14 cellular contexts compared by ENCODE assay signal in the genomic region with DNA sequence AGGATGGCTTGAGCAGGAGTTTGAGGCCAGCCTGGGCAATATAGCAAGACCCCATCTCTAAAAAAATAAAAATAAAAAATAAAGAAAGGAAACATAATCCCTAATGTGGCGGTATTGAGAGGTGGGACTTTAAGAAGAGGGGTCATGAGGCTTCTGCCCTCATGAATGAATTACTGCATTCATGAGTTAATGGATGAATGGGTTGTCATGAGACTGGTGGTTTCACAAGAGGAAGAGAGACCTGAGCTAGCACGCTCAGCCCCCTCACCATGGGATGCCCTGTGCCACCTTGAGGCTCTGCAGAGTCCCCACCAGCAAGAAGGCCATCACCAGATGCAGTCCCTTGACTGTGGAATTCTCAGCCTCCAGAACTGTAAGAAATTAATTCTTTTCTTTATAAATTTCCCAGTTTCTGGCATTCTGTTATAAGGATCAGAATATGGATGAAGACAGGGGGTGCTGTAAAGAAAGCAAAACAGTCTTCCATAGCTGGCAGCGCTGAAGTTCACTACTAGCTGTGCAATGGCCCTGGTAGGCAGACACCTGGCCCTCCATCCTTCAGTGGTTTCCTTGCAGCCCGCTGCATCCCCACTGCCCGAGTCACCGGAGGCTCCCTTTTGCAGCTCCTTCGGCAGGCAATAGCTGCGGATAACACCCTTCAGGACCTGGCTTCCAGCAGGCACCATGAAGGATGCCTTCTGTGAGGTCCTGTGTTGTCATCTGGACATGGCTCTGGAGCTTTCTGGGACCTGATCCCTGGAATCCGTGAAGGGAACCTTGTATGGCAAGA. TPM values are rescaled to one million over a fixed set of nuclear protein-coding genes. Genes with fewer than 3 reads are reported as not detected.
A peak's percentile ranks its signal among the peaks of the same experiment; 100 is the strongest.
DNase-seq lines count a peak whose midpoint lies in the region; ATAC-seq, FAIRE-seq and TF ChIP-seq lines count a peak whose summit lies in the region.
"Had no signal": no experiment of that assay in that cellular context is flagged by ENCODE, and none has a peak within 500 bp of the region (broad histone marks: within the 10 kb centered on the region; RNA-seq: fewer than 3 reads in every experiment).

No MANE protein-coding gene starts in this region.

- POLR2A ChIA-PET in HEK293 (lab: Yijun Ruan, JAX) = no interaction called here
- POLR2A ChIA-PET in naive thymus-derived CD8-positive, alpha-beta T cell (lab: Charles Lee) = no interaction called here

- H3K79me2 ChIP-seq in SU-DHL-6 (ENCODE audit: insufficient read depth, low read length) = no peaks in the 10 kb centered on the region

- H3K27ac Mint-ChIP-seq in naive thymus-derived CD8-positive, alpha-beta T cell = peak overlapping the region in 6 of 10 donors; percentile 0 to 79 (median 60)
- no peak overlapping the region for H3K27ac Mint-ChIP-seq in endodermal cell
- H3K27ac Mint-ChIP-seq: CD4-positive, CD25-positive, alpha-beta regulatory T cell had no signal

- 92 to 96% methylated on average over 8 to 9 of the region's 9 CpGs for WGBS in endodermal cell (ENCODE audit: insufficient coverage in 1 of 2, insufficient read length in 1 of 2), 2 experiments
- 92 to 93% methylated on average over 9 of the region's 9 CpGs for WGBS in upper lobe of left lung, 2 donors
- 94% methylated on average over 9 of the region's 9 CpGs for WGBS in suprapubic skin

- H3K4me1 ChIP-seq in HEK293 (ENCODE audit: control insufficient read depth, insufficient read depth, low read length) = no peaks in the 10 kb centered on the region
- no peaks in the 10 kb centered on the region for H3K4me1 ChIP-seq in endodermal cell (ENCODE audit: control insufficient read depth, insufficient read depth, low read length)
- peaks cover 0 to 17% (median 0%) of the 10 kb centered on the region in 4 donors for H3K4me1 ChIP-seq in upper lobe of left lung
- H3K4me1 ChIP-seq in suprapubic skin = no peaks in the 10 kb centered on the region

- peaks cover 0 to 2% (median 0%) of the 10 kb centered on the region in 3 donors for H3K36me3 Mint-ChIP-seq in naive thymus-derived CD8-positive, alpha-beta T cell
- no peaks in the 10 kb centered on the region for H3K36me3 Mint-ChIP-seq in endodermal cell (ENCODE audit: low read depth)
- H3K36me3 Mint-ChIP-seq: CD4-positive, CD25-positive, alpha-beta regulatory T cell had no signal

- H3K27me3 ChIP-seq in SU-DHL-6 (ENCODE audit: low read length) (no peaks in the 10 kb centered on the region), endodermal cell (ENCODE audit: control insufficient read depth, insufficient read depth, low read length, poor library complexity, severe bottlenecking) (no peaks in the 10 kb centered on the region), upper lobe of left lung (no peaks in the 10 kb centered on the region), suprapubic skin (peaks cover 12% of the 10 kb centered on the region)
- H3K27me3 ChIP-seq: BLaER1 treated with 17β-estradiol and CSF1 and Interleukin-3, amounts not matched to agents 10 nM and 100 nM had no signal

- TF ChIP-seq EP300 in upper lobe of left lung (IDR thresholded peaks at IDR 0.05) = no peak
- no peak for TF ChIP-seq EP300 in suprapubic skin (IDR thresholded peaks at IDR 0.05)

- H3K36me3 ChIP-seq in HEK293 (ENCODE audit: control insufficient read depth in 2 of 2, insufficient read depth in 1 of 2, low read length in 2 of 2) = no peaks in the 10 kb centered on the region
- H3K36me3 ChIP-seq in SU-DHL-6 (ENCODE audit: low read length) = no peaks in the 10 kb centered on the region
- H3K36me3 ChIP-seq in endodermal cell (ENCODE audit: control insufficient read depth, insufficient read depth, low read length) = no peaks in the 10 kb centered on the region
- no peaks in the 10 kb centered on the region for H3K36me3 ChIP-seq in upper lobe of left lung
- H3K36me3 ChIP-seq in suprapubic skin = no peaks in the 10 kb centered on the region
- H3K36me3 ChIP-seq: BLaER1 treated with 17β-estradiol and CSF1 and Interleukin-3, amounts not matched to agents 10 nM and 100 nM had no signal

- ATAC-seq in naive thymus-derived CD8-positive, alpha-beta T cell = no peak
- ATAC-seq in upper lobe of left lung (ENCODE audit: low FRiP score in 2 of 2) = no peak

- CTCF ChIA-PET in HEK293 (lab: Yijun Ruan, JAX) = interaction anchor here (1.4 kb wide), 1 partner anchor 82 kb away, joined by 3 read pairs; no protein-coding TSS in a partner anchor

- peaks cover 51% of the 10 kb centered on the region for H3F3A ChIP-seq in SU-DHL-6 (ENCODE audit: insufficient read depth)

- peak overlapping the region in 2 of 10 donors; percentile 2 to 8 for H3K4me3 Mint-ChIP-seq in naive thymus-derived CD8-positive, alpha-beta T cell
- no peak overlapping the region for H3K4me3 Mint-ChIP-seq in endodermal cell
- H3K4me3 Mint-ChIP-seq: CD4-positive, CD25-positive, alpha-beta regulatory T cell; IgD-negative memory B cell had no signal

- no peaks in the 10 kb centered on the region for H3K9me2 ChIP-seq in SU-DHL-6 (replicated peaks; ENCODE audit: insufficient read depth, low read length)

- H3K9ac ChIP-seq in SU-DHL-6 (ENCODE audit: low read length) (peak overlapping the region; percentile 62), endodermal cell (ENCODE audit: extremely low read depth, low read length, poor library complexity, severe bottlenecking) (no peak overlapping the region)
- H3K9ac ChIP-seq: BLaER1 treated with 17β-estradiol and CSF1 and Interleukin-3, amounts not matched to agents 10 nM and 100 nM had no signal

- H3K27ac ChIP-seq in HEK293 (ENCODE audit: extremely low read depth, low read depth, low read length) (no peak overlapping the region), SU-DHL-6 (ENCODE audit: low read depth, low read length) (peak overlapping the region; percentile 97), endodermal cell (ENCODE audit: low read depth, low read length) (no peak overlapping the region), upper lobe of left lung (no peak overlapping the region), suprapubic skin (no peak overlapping the region)
- H3K27ac ChIP-seq: BLaER1 treated with 17β-estradiol and CSF1 and Interleukin-3, amounts not matched to agents 10 nM and 100 nM had no signal

- H2AFZ ChIP-seq in SU-DHL-6 (ENCODE audit: low read depth, low read length, severe bottlenecking) = no peak overlapping the region

- no peak overlapping the region for H3K4me3 ChIP-seq in HEK293 (ENCODE audit: low read depth, low read length)
- peak overlapping the region; percentile 31 for H3K4me3 ChIP-seq in SU-DHL-6 (ENCODE audit: insufficient read depth, low read length, poor library complexity, severe bottlenecking)
- H3K4me3 ChIP-seq in endodermal cell (ENCODE audit: low read length) = no peak overlapping the region
- H3K4me3 ChIP-seq in upper lobe of left lung = no peak overlapping the region
- no peak overlapping the region for H3K4me3 ChIP-seq in suprapubic skin
- H3K4me3 ChIP-seq: BLaER1 treated with 17β-estradiol and CSF1 and Interleukin-3, amounts not matched to agents 10 nM and 100 nM had no signal

- peak overlapping the region; percentile 74 for H3K4me2 ChIP-seq in SU-DHL-6 (ENCODE audit: low read depth, low read length, poor library complexity, severe bottlenecking)

- H4K20me1 ChIP-seq in SU-DHL-6 (ENCODE audit: low read depth, low read length) = no peaks in the 10 kb centered on the region
- H4K20me1 ChIP-seq: BLaER1 treated with 17β-estradiol and CSF1 and Interleukin-3, amounts not matched to agents 10 nM and 100 nM had no signal

- H3K27me3 Mint-ChIP-seq in naive thymus-derived CD8-positive, alpha-beta T cell = no peaks in the 10 kb centered on the region
- H3K27me3 Mint-ChIP-seq in endodermal cell (ENCODE audit: insufficient read depth) = peaks cover 11% of the 10 kb centered on the region

- peak; percentile 68 for FAIRE-seq in GM12891 (lab: Jason Lieb, UNC)
- FAIRE-seq: H54 had no signal

- no peak for TF ChIP-seq CTCF in HEK293 (tag by site-specific recombination; IDR thresholded peaks at IDR 0.05)
- no peak for TF ChIP-seq CTCF in SU-DHL-6 (IDR thresholded peaks at IDR 0.05; ENCODE audit: insufficient read depth, low read length, poor library complexity, severe bottlenecking)
- TF ChIP-seq CTCF in endodermal cell (conservative IDR thresholded peaks at IDR 0.05) = no peak
- TF ChIP-seq CTCF in upper lobe of left lung (IDR thresholded peaks at IDR 0.05) = no peak
- no peak for TF ChIP-seq CTCF in suprapubic skin (IDR thresholded peaks at IDR 0.05)

- TF ChIP-seq POLR2A in GM12891 (IDR thresholded peaks at IDR 0.05; ENCODE audit: low read depth, low read length) = no peak
- no peak for TF ChIP-seq POLR2A in upper lobe of left lung (IDR thresholded peaks at IDR 0.05)
- no peak for TF ChIP-seq POLR2A in suprapubic skin (IDR thresholded peaks at IDR 0.05)

- no peak for DNase-seq in GM12891 (ENCODE audit: insufficient read length, low spot score)
- no peak for DNase-seq in naive thymus-derived CD8-positive, alpha-beta T cell
- DNase-seq in endodermal cell = no peak
- no peak for DNase-seq in NCI-H1694 treated with DMSO at 0.1 percent for 48 hours (lab: John Stamatoyannopoulos, UW)
- no peak for DNase-seq in upper lobe of left lung
- no peak for DNase-seq in suprapubic skin (ENCODE audit: low spot score in 2 of 2)
- DNase-seq: ACHN; CD4-positive, CD25-positive, alpha-beta regulatory T cell; DMS53 had no signal

- H3K4me1 Mint-ChIP-seq in naive thymus-derived CD8-positive, alpha-beta T cell = peaks cover 8 to 44% (median 25%) of the 10 kb centered on the region in 4 donors
- H3K4me1 Mint-ChIP-seq in endodermal cell = peaks cover 12% of the 10 kb centered on the region
- H3K4me1 Mint-ChIP-seq: CD4-positive, CD25-positive, alpha-beta regulatory T cell had no signal

- H3K9me3 ChIP-seq in HEK293 (ENCODE audit: control insufficient read depth, insufficient read depth, low read depth, low read length) (no peaks in the 10 kb centered on the region), SU-DHL-6 (ENCODE audit: insufficient read depth, low read length) (no peaks in the 10 kb centered on the region), endodermal cell (ENCODE audit: control insufficient read depth, low read length) (no peaks in the 10 kb centered on the region), upper lobe of left lung (no peaks in the 10 kb centered on the region), suprapubic skin (no peaks in the 10 kb centered on the region)

- no peaks in the 10 kb centered on the region for H3K9me3 Mint-ChIP-seq in naive thymus-derived CD8-positive, alpha-beta T cell
- H3K9me3 Mint-ChIP-seq in endodermal cell = no peaks in the 10 kb centered on the region
- H3K9me3 Mint-ChIP-seq: CD4-positive, CD25-positive, alpha-beta regulatory T cell; IgD-negative memory B cell had no signal

RNA-seq across cellular contexts. Expression of a gene that starts 44.8 kb away (rescaled TPM):
- 0.40 TPM for polyA plus RNA-seq in GM12891 (2012; ENCODE audit: low read depth, missing spikeins)
- total RNA-seq in naive thymus-derived CD8-positive, alpha-beta T cell = 10 to 100 TPM; 66.3 to 68.0 TPM
- polyA plus RNA-seq in naive thymus-derived CD8-positive, alpha-beta T cell = 10 to 100 TPM; 28.1 to 66.1 (median 30.1) TPM
- 1 to 10 TPM; 1.8 to 6.0 TPM for total RNA-seq in endodermal cell
- 18.1 TPM for polyA plus RNA-seq in endodermal cell (2013, experiment 1 of 2)
- polyA plus RNA-seq in endodermal cell (2013, experiment 2 of 2) = 14.0 TPM
- total RNA-seq in upper lobe of left lung = 1 to 10 TPM in 4 of 6 donors, under 1 TPM in 1, not detected in 1; 0.29 to 3.8 (median 1.3) TPM
- 100 to 1,000 TPM in 3 of 4 donors, 10 to 100 TPM in 1; 42.2 to 157 (median 114) TPM for total RNA-seq in suprapubic skin

RNA-seq across cellular contexts. Expression of a gene that starts 52.0 kb away (rescaled TPM):
- 1.9 TPM for polyA plus RNA-seq in GM12891 (2012; ENCODE audit: low read depth, missing spikeins)
- total RNA-seq in naive thymus-derived CD8-positive, alpha-beta T cell = 10 to 100 TPM; 12.0 to 13.1 TPM
- polyA plus RNA-seq in naive thymus-derived CD8-positive, alpha-beta T cell = 1 to 10 TPM; 3.2 to 4.5 (median 3.9) TPM
- total RNA-seq in endodermal cell = 1 to 10 TPM; 5.9 to 8.0 TPM
- 5.9 TPM for polyA plus RNA-seq in endodermal cell (2013, experiment 1 of 2)
- 6.0 TPM for polyA plus RNA-seq in endodermal cell (2013, experiment 2 of 2)
- total RNA-seq in upper lobe of left lung = 10 to 100 TPM in 1 of 6 donors, 1 to 10 TPM in 5; 3.7 to 13.6 (median 4.5) TPM
- total RNA-seq in suprapubic skin = 10 to 100 TPM in 1 of 4 donors, 1 to 10 TPM in 3; 3.6 to 11.2 (median 7.1) TPM

RNA-seq across cellular contexts. Expression of a gene that starts 52.1 kb away (rescaled TPM):
- polyA plus RNA-seq in GM12891 (2012; ENCODE audit: low read depth, missing spikeins) = 30.7 TPM
- total RNA-seq in naive thymus-derived CD8-positive, alpha-beta T cell = 10 to 100 TPM; 35.7 to 36.6 TPM
- 10 to 100 TPM; 32.2 to 65.8 (median 35.6) TPM for polyA plus RNA-seq in naive thymus-derived CD8-positive, alpha-beta T cell
- total RNA-seq in endodermal cell = 10 to 100 TPM; 23.7 to 26.3 TPM
- polyA plus RNA-seq in endodermal cell (2013, experiment 1 of 2) = 25.1 TPM
- polyA plus RNA-seq in endodermal cell (2013, experiment 2 of 2) = 24.6 TPM
- 10 to 100 TPM in 5 of 6 donors, 1 to 10 TPM in 1; 6.5 to 22.9 (median 14.1) TPM for total RNA-seq in upper lobe of left lung
- 10 to 100 TPM in 3 of 4 donors, 1 to 10 TPM in 1; 7.9 to 12.8 (median 10.7) TPM for total RNA-seq in suprapubic skin

Comparison
In these comparisons a context has a peak if more than half of its experiments do, and no peak if none do; other contexts are left out.
1. RNA of a gene that starts 44.8 kb away (total RNA-seq): 42.2 to 157 TPM in suprapubic skin and 66.3 to 68.0 TPM in naive thymus-derived CD8-positive, alpha-beta T cell; 1.8 to 6.0 TPM in endodermal cell and 0.29 to 3.8 TPM in upper lobe of left lung; every median in the first group is over 4 times any median in the second.